In the genomic region with DNA sequence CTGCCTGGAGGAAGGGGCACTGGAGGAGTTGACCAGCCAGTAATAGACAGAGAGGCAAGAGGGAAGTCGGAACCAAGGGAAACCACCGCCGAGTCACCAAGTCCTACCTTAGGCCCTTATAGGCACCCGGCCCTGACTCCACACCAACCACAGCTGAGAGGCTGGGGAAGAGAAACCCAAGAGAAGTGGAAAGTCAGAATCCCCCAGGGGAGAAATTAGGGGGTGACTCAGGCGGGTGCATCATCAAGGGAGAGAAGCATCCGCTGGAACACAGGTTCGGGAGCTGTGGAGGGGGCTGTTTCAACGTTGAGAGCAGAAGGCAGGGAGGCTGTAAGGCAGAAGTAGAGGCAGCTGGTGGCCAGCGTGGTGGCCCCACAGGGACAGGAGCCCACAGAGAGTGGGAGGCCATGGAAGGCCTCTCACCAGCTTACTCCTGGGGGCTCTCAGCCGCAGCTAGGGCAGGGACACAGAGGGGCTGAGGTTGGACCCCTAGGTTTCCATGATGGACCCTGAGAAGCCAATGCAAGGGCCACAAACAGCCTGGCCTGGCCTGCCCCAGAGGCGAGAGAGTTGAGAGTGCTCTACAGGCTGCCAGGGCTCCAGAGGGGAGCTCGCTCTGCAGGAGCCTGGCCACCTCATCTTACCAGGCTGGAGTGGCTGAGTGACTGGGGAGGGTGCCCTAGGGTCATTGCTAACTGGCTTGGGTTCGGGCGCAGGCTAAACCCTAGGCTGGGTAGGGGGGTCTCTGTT, we compare ENCODE assay signal across 8 cellular contexts. TPM values are rescaled to one million over a fixed set of nuclear protein-coding genes. Genes with fewer than 3 reads are reported as not detected.
DNase-seq lines count a peak whose midpoint lies in the region; ATAC-seq and TF ChIP-seq lines count a peak whose summit lies in the region.

No MANE protein-coding gene starts in this region.

- peaks cover 13 to 34% of the 10 kb centered on the region in 2 donors for H3K4me1 Mint-ChIP-seq in effector memory CD8-positive, alpha-beta T cell (ENCODE audit: low read depth in 2 of 2)

- no peaks in the 10 kb centered on the region for H3K9me3 Mint-ChIP-seq in effector memory CD8-positive, alpha-beta T cell

- H3K27ac ChIP-seq in psoas muscle, result peak overlapping the region; percentile 88

- peaks cover 17% of the 10 kb centered on the region for H3K27me3 ChIP-seq in NT2/D1 (ENCODE audit: insufficient read depth, insufficient read length)
- H3K27me3 ChIP-seq in psoas muscle (ENCODE audit: insufficient read depth in 3 of 3, low read length in 2 of 3), result peaks cover 0 to 7% (median 0%) of the 10 kb centered on the region in 3 donors

- DNase-seq in GM12865 (ENCODE audit: low read depth), result peak; percentile 81
- no peak for DNase-seq in NT2/D1 (ENCODE audit: low read depth, low spot score)
- DNase-seq in effector memory CD8-positive, alpha-beta T cell, result no peak
- DNase-seq in psoas muscle, result no peak
- DNase-seq in iPS-NIHi11 (ENCODE audit: low spot score), result no peak
- DNase-seq in NCI-H2227 treated with DMSO at 0.1 percent for 48 hours (lab: John Stamatoyannopoulos, UW), result no peak
- no peak for DNase-seq in NCI-H2081 treated with DMSO at 0.1 percent for 48 hours (lab: John Stamatoyannopoulos, UW)

- peak overlapping the region; percentile 91 to 94 for H3K4me3 Mint-ChIP-seq in effector memory CD8-positive, alpha-beta T cell

- no peaks in the 10 kb centered on the region for H3K27me3 Mint-ChIP-seq in effector memory CD8-positive, alpha-beta T cell

- WGBS in psoas muscle, 3 donors, result 74 to 83% (median 75%) methylated on average over 14 of the region's 14 CpGs

- H3K9me3 ChIP-seq in NT2/D1 (ENCODE audit: insufficient read depth, low read length) (no peaks in the 10 kb centered on the region), psoas muscle (no peaks in the 10 kb centered on the region)

- intact Hi-C loops in psoas muscle (cut with DNase I), result no loop called here

- H3K4me1 ChIP-seq in NT2/D1 (ENCODE audit: insufficient read depth, insufficient read length) (peaks cover 18% of the 10 kb centered on the region), psoas muscle (peaks cover 24% of the 10 kb centered on the region)

- peak; percentile 65 for ATAC-seq in GM21529 (IDR thresholded peaks at IDR 0.05; ENCODE audit: unreplicated experiment)
- ATAC-seq in effector memory CD8-positive, alpha-beta T cell (replicated peaks), result no peak
- peak in 3 of 4 donors; percentile 1 to 2 (median 1) for ATAC-seq in psoas muscle

- H3K36me3 Mint-ChIP-seq in effector memory CD8-positive, alpha-beta T cell (ENCODE audit: insufficient read depth), result peaks cover 24% of the 10 kb centered on the region

- peak overlapping the region; percentile 76 for H3K9ac ChIP-seq in NT2/D1 (ENCODE audit: insufficient read length, low read depth)

- peaks cover 27% of the 10 kb centered on the region for H3K36me3 ChIP-seq in NT2/D1 (ENCODE audit: insufficient read depth, insufficient read length, low read length)
- H3K36me3 ChIP-seq in psoas muscle (ENCODE audit: insufficient read depth in 1 of 2, low read depth in 1 of 2), result peaks cover 0 to 16% of the 10 kb centered on the region in 2 donors

- TF ChIP-seq CTCF in GM12865 (IDR thresholded peaks at IDR 0.05; ENCODE audit: insufficient read depth, low read depth, low read length, missing control alignments), result no peak
- TF ChIP-seq CTCF in psoas muscle (IDR thresholded peaks at IDR 0.05), result no peak

- H3K27ac Mint-ChIP-seq in effector memory CD8-positive, alpha-beta T cell, result peak overlapping the region; percentile 66 to 96

- H3K4me3 ChIP-seq in GM12865 (ENCODE audit: low read depth, low read length) (peak overlapping the region; percentile 67), NT2/D1 (ENCODE audit: insufficient read length, low read depth) (no peak overlapping the region), psoas muscle (peak overlapping the region; percentile 84)

RNA-seq across cellular contexts. Expression of gene TRMT61A, which starts 1.4 kb away (rescaled TPM):
- total RNA-seq in psoas muscle, result 10 to 100 TPM in 1 of 4 donors, 1 to 10 TPM in 3; 6.5 to 12.7 (median 7.8) TPM
- 10 to 100 TPM; 13.1 to 29.5 (median 13.3) TPM for polyA plus RNA-seq in psoas muscle

RNA-seq across cellular contexts. Expression of gene CKB, which starts 5.0 kb away (rescaled TPM):
- 100 to 1,000 TPM in 1 of 4 donors, 10 to 100 TPM in 3; 19.5 to 116 (median 33.0) TPM for total RNA-seq in psoas muscle
- 100 to 1,000 TPM in 1 of 3 donors, 10 to 100 TPM in 2; 21.2 to 383 (median 67.0) TPM for polyA plus RNA-seq in psoas muscle

RNA-seq across cellular contexts. Expression of gene BAG5, which starts 34.9 kb away (rescaled TPM):
- 10 to 100 TPM; 15.4 to 29.5 (median 23.2) TPM for total RNA-seq in psoas muscle
- polyA plus RNA-seq in psoas muscle, result 10 to 100 TPM in 2 of 3 donors, 1 to 10 TPM in 1; 8.7 to 25.4 (median 14.1) TPM

RNA-seq across cellular contexts. Expression of gene COA8, which starts 35.2 kb away (rescaled TPM):
- total RNA-seq in psoas muscle, result 100 to 1,000 TPM in 1 of 4 donors, 10 to 100 TPM in 3; 73.6 to 101 (median 80.0) TPM
- polyA plus RNA-seq in psoas muscle, result 100 to 1,000 TPM; 118 to 171 (median 141) TPM
